ENCODE assay signal across 8 cellular contexts in the genomic region with DNA sequence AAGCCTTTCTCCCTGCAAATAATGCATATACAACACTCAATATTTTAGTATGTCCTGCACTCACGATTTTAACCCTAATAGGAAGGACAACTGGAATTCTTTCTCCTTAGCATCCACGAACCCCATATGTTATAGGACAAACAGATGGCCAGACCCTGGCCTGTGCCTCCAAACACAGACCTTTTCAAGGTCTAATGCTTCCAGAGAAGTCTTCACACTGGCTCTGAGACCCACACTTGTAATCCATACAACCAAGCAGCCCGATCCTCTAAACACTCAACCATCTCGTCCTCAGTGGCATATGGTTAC. TPM values are rescaled to one million over a fixed set of nuclear protein-coding genes. Genes with fewer than 3 reads are reported as not detected.
DNase-seq lines count a peak whose midpoint lies in the region; ATAC-seq and TF ChIP-seq lines count a peak whose summit lies in the region.

No MANE protein-coding gene starts in this region.

- peak overlapping the region; percentile 81 for H3K27ac ChIP-seq in angular gyrus (ENCODE audit: low read depth, low read length)
- peak overlapping the region; percentile 53 for H3K27ac ChIP-seq in layer of hippocampus (ENCODE audit: low read depth, low read length)
- H3K27ac ChIP-seq in thyroid gland = peak overlapping the region; percentile 58 to 83 (median 81)

- H3K36me3 ChIP-seq in thyroid gland = peaks cover 5 to 17% of the 10 kb centered on the region in 2 donors

- DNase-seq in NCI-H82 (lab: John Stamatoyannopoulos, UW) = peak; percentile 66
- no peak for DNase-seq in NCI-H82 treated with DMSO at 0.1 percent for 48 hours (lab: John Stamatoyannopoulos, UW; ENCODE audit: unreplicated experiment)
- DNase-seq in thyroid gland = no peak
- no peak for DNase-seq in NCI-H2196 (lab: John Stamatoyannopoulos, UW; ENCODE audit: unreplicated experiment)

- no peaks in the 10 kb centered on the region for H3K27me3 ChIP-seq in layer of hippocampus (ENCODE audit: control insufficient read depth, insufficient read depth, low read length)
- no peaks in the 10 kb centered on the region for H3K27me3 ChIP-seq in thyroid gland

- TF ChIP-seq POLR2A in thyroid gland (IDR thresholded peaks at IDR 0.05) = no peak

- no peak for TF ChIP-seq CTCF in thyroid gland (IDR thresholded peaks at IDR 0.05)

- intact Hi-C loops in thyroid gland (cut with DNase I) = no loop called here

- ATAC-seq in HG02973 (IDR thresholded peaks at IDR 0.05; ENCODE audit: unreplicated experiment) (no peak), HG03159 (IDR thresholded peaks at IDR 0.05; ENCODE audit: unreplicated experiment) (no peak)

- H3K4me3 ChIP-seq in thyroid gland (replicated peaks in 1 of 3) = peak overlapping the region in 2 of 3 donors; percentile 25 to 37

- no peaks in the 10 kb centered on the region for H3K9me3 ChIP-seq in thyroid gland

- WGBS in thyroid gland, 2 donors = 19 to 23% methylated on average over 4 of the region's 4 CpGs

- peaks cover 4 to 12% of the 10 kb centered on the region in 2 donors for H3K4me1 ChIP-seq in thyroid gland

RNA-seq across cellular contexts. Expression of a gene that starts 0.6 kb away (rescaled TPM):
- total RNA-seq in thyroid gland = 10 to 100 TPM in 2 of 4 donors, 1 to 10 TPM in 2; 9.2 to 81.0 (median 40.1) TPM
